In genomic region chr1:109249654-109250401, GRCh38 we compare ENCODE assay signal across 6 cellular contexts. TPM values are rescaled to one million over a fixed set of nuclear protein-coding genes. Genes with fewer than 3 reads are reported as not detected.
A peak's percentile ranks its signal among the peaks of the same experiment; 100 is the strongest.
DNase-seq lines count a peak whose midpoint lies in the region; ATAC-seq, FAIRE-seq and TF ChIP-seq lines count a peak whose summit lies in the region.

No MANE protein-coding gene starts in this region.

- H3K9me3 ChIP-seq in endothelial cell of umbilical vein (replicated peaks; ENCODE audit: control insufficient read depth, insufficient read depth, low read length) (no peaks in the 10 kb centered on the region), skeletal muscle tissue (ENCODE audit: control insufficient read depth in 3 of 3, low read length in 3 of 3) (no peaks in the 10 kb centered on the region)

- H3K27ac ChIP-seq in endothelial cell of umbilical vein (ENCODE audit: insufficient read depth, low read depth, low read length) (no peak overlapping the region), skeletal muscle tissue (ENCODE audit: low read depth, low read length) (no peak overlapping the region)

- no peak for TF ChIP-seq POLR2A in endothelial cell of umbilical vein (IDR thresholded peaks at IDR 0.05; ENCODE audit: low read depth, low read length)

- DNase-seq in endothelial cell of umbilical vein (ENCODE audit: low read depth, low spot score) (no peak), KBM-7 (no peak), NCI-H1092 treated with DMSO at 0.1 percent for 48 hours (lab: John Stamatoyannopoulos, UW) (no peak)

- in situ Hi-C loops in KBM-7 (cut with MboI; ENCODE audit: low pct_unique_long_range_greater_than_20kb, low sequenced_read_pairs): no loop called here

- no peak overlapping the region for H3K9ac ChIP-seq in endothelial cell of umbilical vein (replicated peaks; ENCODE audit: extremely low read depth, insufficient read depth, low read length)
- peak overlapping the region; percentile 4 to 68 (median 50) for H3K9ac ChIP-seq in skeletal muscle tissue (ENCODE audit: low read depth in 1 of 3, low read length in 3 of 3)

- peak; percentile 28 for ATAC-seq in GM19328 (IDR thresholded peaks at IDR 0.05; ENCODE audit: unreplicated experiment)
- peak; percentile 13 for ATAC-seq in HG03469 (IDR thresholded peaks at IDR 0.05; ENCODE audit: unreplicated experiment)

- no peaks in the 10 kb centered on the region for H3K79me2 ChIP-seq in endothelial cell of umbilical vein (ENCODE audit: control insufficient read depth, insufficient read depth, low read length)

- intact Hi-C loops in endothelial cell of umbilical vein (cut with micrococcal nuclease): loop anchor here (1.0 kb wide), 1 partner anchor 10 kb away; no protein-coding TSS in a partner anchor

- POLR2A ChIA-PET in endothelial cell of umbilical vein (lab: Charles Lee): interaction anchor here (1.1 kb wide), 1 partner anchor 177 kb away, joined by 4 read pairs; no protein-coding TSS in a partner anchor

- peaks cover 3 to 10% of the 10 kb centered on the region in 2 experiments for H3K27me3 ChIP-seq in endothelial cell of umbilical vein (ENCODE audit: control insufficient read depth in 2 of 2, insufficient read depth in 2 of 2, low read length in 2 of 2)
- peaks cover 0 to 3% (median 0%) of the 10 kb centered on the region in 3 donors for H3K27me3 ChIP-seq in skeletal muscle tissue (ENCODE audit: control insufficient read depth in 3 of 3, insufficient read depth in 3 of 3, low read length in 3 of 3)

- CTCF ChIA-PET in endothelial cell of umbilical vein (lab: Charles Lee): interaction anchor here (0.9 to 2.7 kb wide), 9 partner anchors 10 to 237 kb away, joined by 3 to 22 read pairs (median 4); partner anchors contain the start of gene SORT1

- H3K36me3 ChIP-seq in endothelial cell of umbilical vein (ENCODE audit: control insufficient read depth in 2 of 2, extremely low read depth in 1 of 2, insufficient read depth in 2 of 2, low read length in 2 of 2) (no peaks in the 10 kb centered on the region), skeletal muscle tissue (ENCODE audit: control insufficient read depth in 3 of 3, insufficient read depth in 3 of 3, low read length in 3 of 3) (peaks cover 0 to 2% (median 0%) of the 10 kb centered on the region in 3 donors)

- H3K4me3 ChIP-seq in endothelial cell of umbilical vein (replicated peaks in 1 of 3; ENCODE audit: insufficient read depth in 1 of 3, low read depth in 1 of 3, low read length in 3 of 3) (peak overlapping the region in 1 of 3 experiments; percentile 35), skeletal muscle tissue (ENCODE audit: low read length in 3 of 3) (peak overlapping the region; percentile 48 to 65 (median 57))

- no TSS peak for BruUV-seq in endothelial cell of umbilical vein (replicated peaks; lab: Mats Ljungman, UMichigan)

- no peaks in the 10 kb centered on the region for H3K9me1 ChIP-seq in endothelial cell of umbilical vein (replicated peaks; ENCODE audit: control insufficient read depth, extremely low read depth, insufficient read depth, low read length)

- H2AFZ ChIP-seq in endothelial cell of umbilical vein (ENCODE audit: low read depth, low read length): peak overlapping the region; percentile 66

- no peak for FAIRE-seq in endothelial cell of umbilical vein (lab: Jason Lieb, UNC)

- peak overlapping the region; percentile 56 for H3K4me2 ChIP-seq in endothelial cell of umbilical vein (ENCODE audit: insufficient read depth, low read length)

- H3K4me1 ChIP-seq in endothelial cell of umbilical vein (ENCODE audit: control insufficient read depth, extremely low read depth, insufficient read depth, low read length): no peaks in the 10 kb centered on the region
- peaks cover 25 to 44% (median 32%) of the 10 kb centered on the region in 3 donors for H3K4me1 ChIP-seq in skeletal muscle tissue (ENCODE audit: control insufficient read depth in 3 of 3, insufficient read depth in 3 of 3, low read length in 3 of 3)

- dilution Hi-C loops in endothelial cell of umbilical vein (cut with MboI; ENCODE audit: extremely low pct_ligation_motif_present, low sequenced_read_pairs): no loop called here

- TF ChIP-seq CTCF in endothelial cell of umbilical vein (IDR thresholded peaks at IDR 0.05; ENCODE audit: extremely low read depth in 1 of 2, insufficient read depth in 1 of 2, low read depth in 1 of 2, low read length in 2 of 2): no peak

- H4K20me1 ChIP-seq in endothelial cell of umbilical vein (replicated peaks; ENCODE audit: control insufficient read depth, extremely low read depth, insufficient read depth, low read length): no peaks in the 10 kb centered on the region

TF ChIP-seq in endothelial cell of umbilical vein, 7 proteins besides CTCF, POLR2A, EP300 and RAD21:
- TF ChIP-seq EZH2 (IDR thresholded peaks at IDR 0.05; ENCODE audit: borderline replicate concordance, low read depth, low read length, severe bottlenecking) (peak; percentile 37), FOS (IDR thresholded peaks at IDR 0.05; ENCODE audit: borderline replicate concordance, insufficient read depth, low read length) (no peak)

RNA-seq across cellular contexts. Expression of gene CELSR2, which starts 0.5 kb away (rescaled TPM):
- total RNA-seq in endothelial cell of umbilical vein (1.4 and 2.2 TPM in 2 replicates), skeletal muscle tissue (1.6 TPM)
- 0.76 and 0.90 TPM in 2 replicates for polyA plus RNA-seq in endothelial cell of umbilical vein
- polyA plus RNA-seq in endothelial cell of umbilical vein (2011; cell fraction: cytosol; rRNA removed): 0.52 and 0.78 TPM in 2 replicates
- 1.5 and 1.9 TPM in 2 replicates for polyA plus RNA-seq in endothelial cell of umbilical vein (2011; cell fraction: nucleus; rRNA removed)
- 0.83 and 0.86 TPM in 2 replicates for polyA plus RNA-seq in endothelial cell of umbilical vein (2012)
- polyA minus RNA-seq in endothelial cell of umbilical vein: 2.1 and 2.8 TPM in 2 replicates
- 11.6 TPM for polyA minus RNA-seq in endothelial cell of umbilical vein (2011; cell fraction: cytosol; rRNA and poly(A)+ RNA removed)
- 1.4 TPM in 2 replicates for polyA minus RNA-seq in endothelial cell of umbilical vein (2011; cell fraction: nucleus; rRNA and poly(A)+ RNA removed)

RNA-seq across cellular contexts. Expression of gene PSRC1, which starts 33.1 kb away (rescaled TPM):
- total RNA-seq in endothelial cell of umbilical vein (23.4 and 29.3 TPM in 2 replicates), skeletal muscle tissue (1.6 TPM)
- 21.6 and 25.0 TPM in 2 replicates for polyA plus RNA-seq in endothelial cell of umbilical vein
- polyA plus RNA-seq in endothelial cell of umbilical vein (2011; cell fraction: cytosol; rRNA removed): 21.1 and 21.9 TPM in 2 replicates
- 49.8 and 63.5 TPM in 2 replicates for polyA plus RNA-seq in endothelial cell of umbilical vein (2011; cell fraction: nucleus; rRNA removed)
- 7.5 and 14.9 TPM in 2 replicates for polyA plus RNA-seq in endothelial cell of umbilical vein (2012)
- 6.5 and 8.4 TPM in 2 replicates for polyA minus RNA-seq in endothelial cell of umbilical vein
- polyA minus RNA-seq in endothelial cell of umbilical vein (2011; cell fraction: cytosol; rRNA and poly(A)+ RNA removed): 15.6 TPM
- polyA minus RNA-seq in endothelial cell of umbilical vein (2011; cell fraction: nucleus; rRNA and poly(A)+ RNA removed): 4.3 and 7.2 TPM in 2 replicates

RNA-seq across cellular contexts. Expression of gene SARS1, which starts 36.1 kb away (rescaled TPM):
- 176 and 178 TPM in 2 replicates for total RNA-seq in endothelial cell of umbilical vein
- polyA plus RNA-seq in endothelial cell of umbilical vein: 87.8 and 110 TPM in 2 replicates
- polyA plus RNA-seq in endothelial cell of umbilical vein (2011; cell fraction: cytosol; rRNA removed): 146 and 163 TPM in 2 replicates
- 208 and 220 TPM in 2 replicates for polyA plus RNA-seq in endothelial cell of umbilical vein (2011; cell fraction: nucleus; rRNA removed)
- polyA plus RNA-seq in endothelial cell of umbilical vein (2012): 140 and 165 TPM in 2 replicates
- 108 and 116 TPM in 2 replicates for polyA minus RNA-seq in endothelial cell of umbilical vein
- polyA minus RNA-seq in endothelial cell of umbilical vein (2011; cell fraction: cytosol; rRNA and poly(A)+ RNA removed): 72.6 TPM
- 49.5 and 68.2 TPM in 2 replicates for polyA minus RNA-seq in endothelial cell of umbilical vein (2011; cell fraction: nucleus; rRNA and poly(A)+ RNA removed)
- 87.7 TPM for total RNA-seq in skeletal muscle tissue

RNA-seq across cellular contexts. Expression of gene MYBPHL, which starts 57.0 kb away (rescaled TPM):
- not detected in 2 replicates for total RNA-seq in endothelial cell of umbilical vein
- not detected in 2 replicates for polyA plus RNA-seq in endothelial cell of umbilical vein
- not detected in 2 replicates for polyA plus RNA-seq in endothelial cell of umbilical vein (2011; cell fraction: cytosol; rRNA removed)
- not detected in 2 replicates for polyA plus RNA-seq in endothelial cell of umbilical vein (2011; cell fraction: nucleus; rRNA removed)
- polyA plus RNA-seq in endothelial cell of umbilical vein (2012): not detected in 2 replicates
- polyA minus RNA-seq in endothelial cell of umbilical vein: not detected in 2 replicates
- not detected for polyA minus RNA-seq in endothelial cell of umbilical vein (2011; cell fraction: cytosol; rRNA and poly(A)+ RNA removed)
- polyA minus RNA-seq in endothelial cell of umbilical vein (2011; cell fraction: nucleus; rRNA and poly(A)+ RNA removed): not detected in 2 replicates
- under 0.01 TPM for total RNA-seq in skeletal muscle tissue
